In the genomic region with DNA sequence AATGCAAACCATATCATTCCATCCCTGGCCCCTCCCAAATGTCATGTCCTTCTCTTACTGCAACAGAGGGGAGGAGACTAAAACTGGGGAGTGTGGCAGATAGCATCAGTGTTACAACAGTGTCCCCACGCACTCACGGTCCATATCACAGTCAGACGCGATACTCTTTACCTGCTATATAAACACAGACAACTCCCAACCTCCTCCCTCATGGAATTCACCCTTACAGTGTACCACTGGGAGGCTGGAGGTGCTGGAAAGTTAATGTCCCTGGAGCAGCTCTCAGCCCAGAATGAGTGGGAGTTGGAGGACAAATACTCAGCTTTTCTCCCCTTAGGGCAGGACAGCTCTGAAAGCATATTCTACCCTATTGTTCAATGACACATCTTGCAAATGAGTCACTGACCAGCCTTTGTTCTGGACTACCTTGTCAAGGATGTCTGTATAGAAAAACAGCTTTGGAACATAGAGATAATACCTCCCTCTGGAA, we compare ENCODE assay signal across 19 cellular contexts.
DNase-seq lines count a peak whose midpoint lies in the region; ATAC-seq and FAIRE-seq lines count a peak whose summit lies in the region.
"Had no signal": no experiment of that assay in that cellular context is flagged by ENCODE, and none has a peak within 500 bp of the region (broad histone marks: within the 10 kb centered on the region; RNA-seq: fewer than 3 reads in every experiment).

No MANE protein-coding gene starts in this region.

- no peaks in the 10 kb centered on the region for H3K9me3 Mint-ChIP-seq in activated T-helper 17 cell treated with anti-CD3 and anti-CD28 coated beads, Interleukin-2, amount 50 U/mL, for 72 hours
- no peaks in the 10 kb centered on the region for H3K9me3 Mint-ChIP-seq in activated naive CD4-positive, alpha-beta T cell treated with anti-CD3 and anti-CD28 coated beads for 36 hours
- H3K9me3 Mint-ChIP-seq: effector memory CD8-positive, alpha-beta T cell; memory B cell had no signal

- peaks cover 35% of the 10 kb centered on the region for H3K27me3 Mint-ChIP-seq in activated T-helper 17 cell treated with anti-CD3 and anti-CD28 coated beads, Interleukin-2, amount 50 U/mL, for 72 hours
- H3K27me3 Mint-ChIP-seq in activated naive CD4-positive, alpha-beta T cell treated with anti-CD3 and anti-CD28 coated beads for 36 hours (ENCODE audit: low read depth) = no peaks in the 10 kb centered on the region

- DNase-seq in AG20443 (ENCODE audit: low spot score) = peak; percentile 31
- DNase-seq in HTR-8/SVneo (ENCODE audit: insufficient read length, low spot score) = no peak
- DNase-seq in glomerular visceral epithelial cell (ENCODE audit: extremely low spot score) = peak; percentile 22
- DNase-seq in activated effector memory CD4-positive, alpha-beta T cell treated with anti-CD3 and anti-CD28 coated beads, Interleukin-2, amount 50 U/mL, for 16 hours = no peak
- no peak for DNase-seq in activated naive CD4-positive, alpha-beta T cell treated with anti-CD3 and anti-CD28 coated beads for 36 hours
- DNase-seq in NOMO-1 treated with dmso at 0.1 percent for 144 hours (lab: John Stamatoyannopoulos, UW; ENCODE audit: unreplicated experiment) = no peak
- DNase-seq: activated T-cell treated with anti-CD3 and anti-CD28 coated beads, Interleukin-2, amount 50 U/mL, for 1 hour; AML-193; anterior cingulate cortex; effector memory CD8-positive, alpha-beta T cell; H7; NCI-H1436; NCI-H774; pancreas; stimulated activated CD4-positive, alpha-beta T cell treated with anti-CD3 and anti-CD28 coated beads, Interleukin-2, amount 100 ng/mL, for 24 hours; WERI-Rb-1 had no signal

- no peak overlapping the region for H3K4me3 Mint-ChIP-seq in activated T-helper 17 cell treated with anti-CD3 and anti-CD28 coated beads, Interleukin-2, amount 50 U/mL, for 72 hours
- no peak overlapping the region for H3K4me3 Mint-ChIP-seq in activated naive CD4-positive, alpha-beta T cell treated with anti-CD3 and anti-CD28 coated beads for 36 hours
- H3K4me3 Mint-ChIP-seq: effector memory CD8-positive, alpha-beta T cell; memory B cell had no signal

- no peaks in the 10 kb centered on the region for H3K36me3 Mint-ChIP-seq in activated T-helper 17 cell treated with anti-CD3 and anti-CD28 coated beads, Interleukin-2, amount 50 U/mL, for 72 hours (ENCODE audit: low read depth)
- no peaks in the 10 kb centered on the region for H3K36me3 Mint-ChIP-seq in activated naive CD4-positive, alpha-beta T cell treated with anti-CD3 and anti-CD28 coated beads for 36 hours (ENCODE audit: low read depth)
- H3K36me3 Mint-ChIP-seq: memory B cell had no signal

- CTCF ChIA-PET in activated naive CD4-positive, alpha-beta T cell treated with anti-CD3 and anti-CD28 coated beads for 36 hours (lab: Charles Lee) = interaction anchor here (0.8 to 2.5 kb wide), 2 partner anchors 9 to 868 kb away, joined by 3 to 6 read pairs; no protein-coding TSS in a partner anchor

- no peak overlapping the region for H3K27ac Mint-ChIP-seq in activated T-helper 17 cell treated with anti-CD3 and anti-CD28 coated beads, Interleukin-2, amount 50 U/mL, for 72 hours
- no peak overlapping the region for H3K27ac Mint-ChIP-seq in activated naive CD4-positive, alpha-beta T cell treated with anti-CD3 and anti-CD28 coated beads for 36 hours
- H3K27ac Mint-ChIP-seq: effector memory CD8-positive, alpha-beta T cell; memory B cell had no signal

- H3K4me1 Mint-ChIP-seq in activated T-helper 17 cell treated with anti-CD3 and anti-CD28 coated beads, Interleukin-2, amount 50 U/mL, for 72 hours = no peaks in the 10 kb centered on the region
- peaks cover 2% of the 10 kb centered on the region for H3K4me1 Mint-ChIP-seq in activated naive CD4-positive, alpha-beta T cell treated with anti-CD3 and anti-CD28 coated beads for 36 hours (ENCODE audit: low read depth)

- ATAC-seq in activated T-helper 17 cell treated with anti-CD3 and anti-CD28 coated beads, Interleukin-2, amount 50 U/mL, for 72 hours (replicated peaks) = peak; percentile 53
- ATAC-seq in HG03571 (IDR thresholded peaks at IDR 0.05; ENCODE audit: unreplicated experiment) = no peak
- ATAC-seq: effector memory CD8-positive, alpha-beta T cell; pancreas had no signal

- peak; percentile 77 for FAIRE-seq in HTR-8/SVneo (lab: Jason Lieb, UNC)
- FAIRE-seq: pancreas had no signal

- intact Hi-C loops in activated naive CD4-positive, alpha-beta T cell treated with anti-CD3 and anti-CD28 coated beads for 36 hours (cut with micrococcal nuclease) = no loop called here

Comparison
In these comparisons a context has a peak if more than half of its experiments do, and no peak if none do; other contexts are left out.
1. DNase-seq: peak in AG20443 (single experiment) and glomerular visceral epithelial cell (single experiment); none in HTR-8/SVneo (single experiment), activated effector memory CD4-positive, alpha-beta T cell treated with anti-CD3 and anti-CD28 coated beads, Interleukin-2, amount 50 U/mL, for 16 hours (single experiment), activated naive CD4-positive, alpha-beta T cell treated with anti-CD3 and anti-CD28 coated beads for 36 hours (single experiment) and NOMO-1 treated with dmso at 0.1 percent for 144 hours (single experiment).